ENCODE assay signal across 21 cellular contexts in the genomic region with DNA sequence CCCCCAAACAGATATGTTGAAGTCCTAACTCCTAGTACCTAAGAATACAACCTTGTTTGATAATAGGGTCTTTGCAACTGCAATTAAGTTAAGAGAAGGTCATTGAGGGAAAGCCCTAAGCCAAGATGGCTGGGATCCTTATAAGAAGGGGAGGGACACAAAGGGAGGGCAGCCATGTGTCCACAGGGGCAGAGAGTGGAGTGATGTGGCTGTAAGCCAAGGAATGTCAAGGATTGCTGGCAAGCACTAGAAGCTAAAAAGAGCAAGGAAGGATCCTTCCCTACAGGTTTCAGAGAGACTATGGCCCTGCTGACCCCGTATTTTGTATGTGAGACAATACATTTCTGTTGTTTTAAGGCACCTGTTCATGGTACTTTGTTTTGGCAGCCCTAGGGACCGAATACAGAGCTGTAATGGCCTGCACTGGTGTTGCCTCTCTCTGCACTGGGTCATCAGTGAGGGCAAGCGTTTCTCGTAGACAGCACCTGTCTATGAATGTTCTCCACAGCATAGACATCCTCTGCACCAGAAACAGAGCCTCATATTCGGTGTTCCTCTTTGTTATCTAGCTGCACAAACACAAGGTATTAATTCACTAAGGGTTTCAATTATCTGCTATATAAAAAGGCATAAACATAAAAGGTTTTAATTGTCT.
"Had no signal": no experiment of that assay in that cellular context is flagged by ENCODE, and none has a peak within 500 bp of the region (broad histone marks: within the 10 kb centered on the region; RNA-seq: fewer than 3 reads in every experiment).

No MANE protein-coding gene starts in this region.

- DNase-seq: activated CD4-positive, alpha-beta T cell treated with anti-CD3 and anti-CD28 coated beads for 1 hour; activated CD4-positive, alpha-beta T cell treated with anti-CD3 and anti-CD28 coated beads, Interleukin-2, amount 10 ng/mL, durations not matched to agents 7 days and 5 days; activated CD8-positive, alpha-beta T cell treated with anti-CD3 and anti-CD28 coated beads for 36 hours; activated naive CD8-positive, alpha-beta T cell treated with anti-CD3 and anti-CD28 coated beads, Interleukin-2, amount 50 U/mL, for 24 hours; activated T-cell treated with anti-CD3 and anti-CD28 coated beads, Interleukin-2, amount 50 U/mL, for 4 hours; endodermal cell; foreskin fibroblast; left colon; mucosa of descending colon; nephron progenitor cell; right lobe of liver; stimulated activated CD4-positive, alpha-beta T cell treated with anti-CD3 and anti-CD28 coated beads, Interleukin-2, amount 100 ng/mL, for 48 hours; stimulated activated naive CD4-positive, alpha-beta T cell treated with Interleukin-2 at 50 U/mL for 16 hours; T-helper 17 cell; T1000 had no signal

- H3K27me3 Mint-ChIP-seq: activated CD4-positive, alpha-beta T cell treated with anti-CD3 and anti-CD28 coated beads, Interleukin-2, amount 10 ng/mL, durations not matched to agents 7 days and 5 days; activated CD8-positive, alpha-beta T cell treated with anti-CD3 and anti-CD28 coated beads for 36 hours; activated naive CD8-positive, alpha-beta T cell treated with anti-CD3 and anti-CD28 coated beads, Interleukin-2, amount 50 U/mL, for 24 hours; T-helper 17 cell; type B pancreatic cell had no signal

- H3K27me3 ChIP-seq: neutrophil, right lobe of liver had no signal

- ATAC-seq: activated CD8-positive, alpha-beta T cell treated with anti-CD3 and anti-CD28 coated beads for 36 hours; activated naive CD8-positive, alpha-beta T cell treated with anti-CD3 and anti-CD28 coated beads, Interleukin-2, amount 50 U/mL, for 24 hours; activated T-cell treated with anti-CD3 and anti-CD28 coated beads, Interleukin-2, amount 50 U/mL, for 4 hours; esophagus mucosa; left colon; mucosa of descending colon; right lobe of liver; T-helper 17 cell had no signal

- H3K4me1 ChIP-seq: right lobe of liver had no signal

- H3K4me3 ChIP-seq: mucosa of descending colon, right lobe of liver, thoracic aorta had no signal

- H3K4me1 Mint-ChIP-seq: activated CD4-positive, alpha-beta T cell treated with anti-CD3 and anti-CD28 coated beads, Interleukin-2, amount 10 ng/mL, durations not matched to agents 7 days and 5 days; activated naive CD4-positive, alpha-beta T cell treated with anti-CD3 and anti-CD28 coated beads, Interleukin-2, amount 50 U/mL, for 24 hours; activated naive CD8-positive, alpha-beta T cell treated with anti-CD3 and anti-CD28 coated beads, Interleukin-2, amount 50 U/mL, for 24 hours; endodermal cell; nephron progenitor cell; T-helper 17 cell had no signal

- H3K27ac ChIP-seq: neutrophil, right lobe of liver, thoracic aorta had no signal

- H3K4me3 Mint-ChIP-seq: activated CD4-positive, alpha-beta T cell treated with anti-CD3 and anti-CD28 coated beads, Interleukin-2, amount 10 ng/mL, durations not matched to agents 7 days and 5 days; activated CD8-positive, alpha-beta T cell treated with anti-CD3 and anti-CD28 coated beads for 36 hours; activated naive CD4-positive, alpha-beta T cell treated with anti-CD3 and anti-CD28 coated beads, Interleukin-2, amount 50 U/mL, for 24 hours; activated naive CD8-positive, alpha-beta T cell treated with anti-CD3 and anti-CD28 coated beads, Interleukin-2, amount 50 U/mL, for 24 hours; activated T-cell treated with anti-CD3 and anti-CD28 coated beads, Interleukin-2, amount 50 U/mL, for 4 hours; endodermal cell; nephron progenitor cell; T-helper 17 cell; type B pancreatic cell had no signal

- H3K9me3 Mint-ChIP-seq: activated CD4-positive, alpha-beta T cell treated with anti-CD3 and anti-CD28 coated beads, Interleukin-2, amount 10 ng/mL, durations not matched to agents 7 days and 5 days; activated CD8-positive, alpha-beta T cell treated with anti-CD3 and anti-CD28 coated beads for 36 hours; endodermal cell had no signal

- H3K36me3 ChIP-seq: neutrophil, right lobe of liver, thoracic aorta had no signal

- H3K9me3 ChIP-seq: mucosa of descending colon, neutrophil, right lobe of liver, thoracic aorta had no signal

- H3K36me3 Mint-ChIP-seq: activated naive CD4-positive, alpha-beta T cell treated with anti-CD3 and anti-CD28 coated beads, Interleukin-2, amount 50 U/mL, for 24 hours; type B pancreatic cell had no signal

- H3K27ac Mint-ChIP-seq: activated CD4-positive, alpha-beta T cell treated with anti-CD3 and anti-CD28 coated beads, Interleukin-2, amount 10 ng/mL, durations not matched to agents 7 days and 5 days; activated CD8-positive, alpha-beta T cell treated with anti-CD3 and anti-CD28 coated beads for 36 hours; activated naive CD4-positive, alpha-beta T cell treated with anti-CD3 and anti-CD28 coated beads, Interleukin-2, amount 50 U/mL, for 24 hours; activated naive CD8-positive, alpha-beta T cell treated with anti-CD3 and anti-CD28 coated beads, Interleukin-2, amount 50 U/mL, for 24 hours; activated T-helper 2 cell treated with anti-CD3 and anti-CD28 coated beads, Interferon-gamma antibody, Interleukin-2, Interleukin-4, amounts not matched to agents 10 μg/mL and 5 μg/mL and 100 μg/mL, durations not matched to agents 14 hours and 24 hours and 36 hours; endodermal cell; nephron progenitor cell; T-helper 17 cell; type B pancreatic cell had no signal
